Comparison of ENCODE assay signal across 8 cellular contexts in genomic region chr13:76594435-76594834, GRCh38.
"Had no signal": no experiment of that assay in that cellular context is flagged by ENCODE, and none has a peak within 500 bp of the region (broad histone marks: within the 10 kb centered on the region; RNA-seq: fewer than 3 reads in every experiment).

No MANE protein-coding gene starts in this region.

- ATAC-seq: K562 had no signal

- FAIRE-seq: HTR-8/SVneo, K562 had no signal

- DNase-seq: IMR-90, KBM-7, KG1 had no signal

- H3K27ac ChIP-seq: HL-60, KMS-11 had no signal

- H3K36me3 Mint-ChIP-seq: IgD-negative memory B cell had no signal

- H3K4me2 ChIP-seq: KMS-11 had no signal

- H3K27ac Mint-ChIP-seq: IgD-negative memory B cell had no signal

- H3K9me3 Mint-ChIP-seq: IgD-negative memory B cell had no signal

- H3K9ac ChIP-seq: KMS-11 had no signal

- H3K4me3 Mint-ChIP-seq: IgD-negative memory B cell had no signal

- H3K4me3 ChIP-seq: K562 had no signal

- H3K4me1 Mint-ChIP-seq: IgD-negative memory B cell had no signal
